In genomic region chr2:46409756-46410155, GRCh38 we compare ENCODE assay signal across 22 cellular contexts.
A peak's percentile ranks its signal among the peaks of the same experiment; 100 is the strongest.
DNase-seq lines count a peak whose midpoint lies in the region; ATAC-seq, FAIRE-seq and TF ChIP-seq lines count a peak whose summit lies in the region.
"Had no signal": no experiment of that assay in that cellular context is flagged by ENCODE, and none has a peak within 500 bp of the region (broad histone marks: within the 10 kb centered on the region; RNA-seq: fewer than 3 reads in every experiment).

No MANE protein-coding gene starts in this region.

- peak overlapping the region; percentile 6 to 52 for H3K27ac ChIP-seq in ascending aorta
- H3K27ac ChIP-seq in left lung, result peak overlapping the region; percentile 65 to 75
- peak overlapping the region; percentile 74 for H3K27ac ChIP-seq in stomach smooth muscle (ENCODE audit: low read length)
- H3K27ac ChIP-seq: foreskin keratinocyte, SJSA1 had no signal

- H3K27me3 ChIP-seq in ascending aorta (no peaks in the 10 kb centered on the region), left lung (no peaks in the 10 kb centered on the region), stomach smooth muscle (ENCODE audit: control insufficient read depth in 1 of 2, insufficient read depth in 2 of 2, low read length in 2 of 2) (no peaks in the 10 kb centered on the region)
- H3K27me3 ChIP-seq: MG63, SJSA1 had no signal

- no TSS peak for BruUV-seq in Calu3 (replicated peaks; lab: Mats Ljungman, UMichigan)

- intact Hi-C loops in Calu3 (cut with micrococcal nuclease; ENCODE audit: unreplicated experiment), result no loop called here
- intact Hi-C loops in ascending aorta (cut with DNase I), result loop anchor here (1.0 kb wide), 1 partner anchor 22 kb away; no protein-coding TSS in a partner anchor
- intact Hi-C loops in left lung (cut with DNase I), result no loop called here

- H3K9ac ChIP-seq in stomach smooth muscle (ENCODE audit: low read length in 2 of 2), result no peak overlapping the region

- CTCF ChIA-PET in Calu3 (lab: Charles Lee), result interaction anchor here (0.6 to 1.7 kb wide), 5 partner anchors 29 to 417 kb away, joined by 4 to 8 read pairs (median 4); no protein-coding TSS in a partner anchor

- no peak overlapping the region for H3K4me3 ChIP-seq in ascending aorta
- no peak overlapping the region for H3K4me3 ChIP-seq in left lung
- H3K4me3 ChIP-seq in stomach smooth muscle (ENCODE audit: low read length in 2 of 2), result no peak overlapping the region
- H3K4me3 ChIP-seq: MG63, SJSA1 had no signal

- DNase-seq in Calu3, result no peak
- DNase-seq in ascending aorta (ENCODE audit: low spot score in 2 of 2), result no peak
- no peak for DNase-seq in left lung
- DNase-seq in cortex of kidney (lab: John Stamatoyannopoulos, UW), result no peak
- DNase-seq in GM19239 (ENCODE audit: insufficient read length, low spot score), result no peak
- DNase-seq: activated CD4-positive, alpha-beta memory T cell treated with anti-CD3 and anti-CD28 coated beads, Interleukin-2, amount 10 ng/mL, durations not matched to agents 7 days and 5 days; activated CD4-positive, CD25-positive, alpha-beta regulatory T cell treated with anti-CD3 and anti-CD28 coated beads, Interleukin-2, amount 50 U/mL, for 72 hours; activated naive CD8-positive, alpha-beta T cell treated with anti-CD3 and anti-CD28 coated beads, Interleukin-2, amount 50 U/mL, for 24 hours; CD4-positive, alpha-beta T cell; erythroblast; NCI-H2107; stimulated activated CD4-positive, alpha-beta T cell treated with anti-CD3 and anti-CD28 coated beads, Interleukin-2, amount 100 ng/mL, for 48 hours had no signal

- peak; percentile 4 for ATAC-seq in left lung
- no peak for ATAC-seq in HG02870 (IDR thresholded peaks at IDR 0.05; ENCODE audit: unreplicated experiment)
- ATAC-seq in GM21576 (IDR thresholded peaks at IDR 0.05; ENCODE audit: unreplicated experiment), result no peak
- ATAC-seq: activated naive CD8-positive, alpha-beta T cell treated with anti-CD3 and anti-CD28 coated beads, Interleukin-2, amount 50 U/mL, for 24 hours; stimulated activated memory B cell treated with anti-CD40 and anti-IgM and Interleukin-4, amounts not matched to agents 10 μg/mL and 1 μg/mL and 100 μg/mL, for 72 hours had no signal

- H3K27me3 Mint-ChIP-seq in Calu3 (ENCODE audit: unreplicated experiment), result no peaks in the 10 kb centered on the region
- H3K27me3 Mint-ChIP-seq: activated CD4-positive, alpha-beta memory T cell treated with anti-CD3 and anti-CD28 coated beads, Interleukin-2, amount 10 ng/mL, durations not matched to agents 7 days and 5 days; activated naive CD8-positive, alpha-beta T cell treated with anti-CD3 and anti-CD28 coated beads, Interleukin-2, amount 50 U/mL, for 24 hours; CD4-positive, alpha-beta T cell had no signal

- H3K4me1 ChIP-seq in ascending aorta, result peaks cover 0 to 11% of the 10 kb centered on the region in 2 donors
- peaks cover 3 to 11% of the 10 kb centered on the region in 2 donors for H3K4me1 ChIP-seq in left lung
- peaks cover 35% of the 10 kb centered on the region for H3K4me1 ChIP-seq in stomach smooth muscle (ENCODE audit: control insufficient read depth, insufficient read depth, low read length)
- H3K4me1 ChIP-seq: foreskin keratinocyte had no signal

- peaks cover 12% of the 10 kb centered on the region for H3K36me3 Mint-ChIP-seq in Calu3 (ENCODE audit: insufficient read depth, unreplicated experiment)
- H3K36me3 Mint-ChIP-seq: stimulated activated memory B cell treated with anti-CD40 and anti-IgM and Interleukin-4, amounts not matched to agents 10 μg/mL and 1 μg/mL and 100 μg/mL, for 72 hours had no signal

- no peak for TF ChIP-seq CTCF in Calu3 (IDR thresholded peaks at IDR 0.05; ENCODE audit: unreplicated experiment)
- no peak for TF ChIP-seq CTCF in ascending aorta (IDR thresholded peaks at IDR 0.05)
- no peak for TF ChIP-seq CTCF in left lung (IDR thresholded peaks at IDR 0.05)

- no peak for FAIRE-seq in GM19239 (lab: Jason Lieb, UNC)
- FAIRE-seq: islet of Langerhans had no signal

- peak overlapping the region; percentile 78 for H3K27ac Mint-ChIP-seq in Calu3 (ENCODE audit: unreplicated experiment)
- H3K27ac Mint-ChIP-seq: activated CD4-positive, alpha-beta memory T cell treated with anti-CD3 and anti-CD28 coated beads, Interleukin-2, amount 10 ng/mL, durations not matched to agents 7 days and 5 days; activated naive CD8-positive, alpha-beta T cell treated with anti-CD3 and anti-CD28 coated beads, Interleukin-2, amount 50 U/mL, for 24 hours; CD4-positive, alpha-beta T cell; memory B cell; stimulated activated memory B cell treated with anti-CD40 and anti-IgM and Interleukin-4, amounts not matched to agents 10 μg/mL and 1 μg/mL and 100 μg/mL, for 72 hours; T-helper 1 cell treated with Interleukin-12 subunit alpha and Interleukin-12 subunit beta and Interleukin-4 antibody, amounts not matched to agents 30 μg/mL and 1 μg/mL, for 36 hours had no signal

- H3K9me3 ChIP-seq in ascending aorta, result no peaks in the 10 kb centered on the region
- H3K9me3 ChIP-seq in left lung, result no peaks in the 10 kb centered on the region
- H3K9me3 ChIP-seq in stomach smooth muscle (ENCODE audit: control insufficient read depth in 2 of 2, low read length in 2 of 2), result no peaks in the 10 kb centered on the region
- H3K9me3 ChIP-seq: MG63, SJSA1 had no signal

- H3K4me3 Mint-ChIP-seq in Calu3 (ENCODE audit: low read depth, unreplicated experiment), result peak overlapping the region; percentile 20
- H3K4me3 Mint-ChIP-seq: activated CD4-positive, alpha-beta memory T cell treated with anti-CD3 and anti-CD28 coated beads, Interleukin-2, amount 10 ng/mL, durations not matched to agents 7 days and 5 days; activated naive CD8-positive, alpha-beta T cell treated with anti-CD3 and anti-CD28 coated beads, Interleukin-2, amount 50 U/mL, for 24 hours; CD4-positive, alpha-beta T cell; memory B cell; stimulated activated memory B cell treated with anti-CD40 and anti-IgM and Interleukin-4, amounts not matched to agents 10 μg/mL and 1 μg/mL and 100 μg/mL, for 72 hours; T-helper 1 cell treated with Interleukin-12 subunit alpha and Interleukin-12 subunit beta and Interleukin-4 antibody, amounts not matched to agents 30 μg/mL and 1 μg/mL, for 36 hours had no signal

- H3K36me3 ChIP-seq in ascending aorta, result no peaks in the 10 kb centered on the region
- no peaks in the 10 kb centered on the region for H3K36me3 ChIP-seq in left lung
- no peaks in the 10 kb centered on the region for H3K36me3 ChIP-seq in stomach smooth muscle (ENCODE audit: control insufficient read depth in 2 of 2, insufficient read depth in 2 of 2, low read length in 2 of 2)
- H3K36me3 ChIP-seq: MG63, SJSA1 had no signal

- no peaks in the 10 kb centered on the region for H3K9me3 Mint-ChIP-seq in Calu3 (ENCODE audit: low read depth, unreplicated experiment)
- H3K9me3 Mint-ChIP-seq: activated CD4-positive, alpha-beta memory T cell treated with anti-CD3 and anti-CD28 coated beads, Interleukin-2, amount 10 ng/mL, durations not matched to agents 7 days and 5 days; CD4-positive, alpha-beta T cell; T-helper 1 cell treated with Interleukin-12 subunit alpha and Interleukin-12 subunit beta and Interleukin-4 antibody, amounts not matched to agents 30 μg/mL and 1 μg/mL, for 36 hours had no signal

- H3K4me1 Mint-ChIP-seq in Calu3 (ENCODE audit: low read depth, unreplicated experiment), result peaks cover 27% of the 10 kb centered on the region
- H3K4me1 Mint-ChIP-seq: activated CD4-positive, alpha-beta memory T cell treated with anti-CD3 and anti-CD28 coated beads, Interleukin-2, amount 10 ng/mL, durations not matched to agents 7 days and 5 days; activated naive CD8-positive, alpha-beta T cell treated with anti-CD3 and anti-CD28 coated beads, Interleukin-2, amount 50 U/mL, for 24 hours; memory B cell; stimulated activated memory B cell treated with anti-CD40 and anti-IgM and Interleukin-4, amounts not matched to agents 10 μg/mL and 1 μg/mL and 100 μg/mL, for 72 hours had no signal
